Comparison of ENCODE assay signal across 8 cellular contexts in genomic region chrX:15299945-15300851, GRCh38. TPM values are rescaled to one million over a fixed set of nuclear protein-coding genes. Genes with fewer than 3 reads are reported as not detected.
DNase-seq lines count a peak whose midpoint lies in the region; TF ChIP-seq lines count a peak whose summit lies in the region.

No MANE protein-coding gene starts in this region.

- DNase-seq in NCI-H82 (lab: John Stamatoyannopoulos, UW) (peak; percentile 2), NCI-H82 treated with DMSO at 0.1 percent for 48 hours (lab: John Stamatoyannopoulos, UW; ENCODE audit: unreplicated experiment) (no peak), NCI-H69 (lab: John Stamatoyannopoulos, UW) (peak; percentile 28), epithelial cell of esophagus (ENCODE audit: low read depth) (peak; percentile 8), pulmonary artery endothelial cell (ENCODE audit: low read depth, low spot score) (peak; percentile 7), islet precursor cell (no peak)
- DNase-seq in stimulated activated CD4-positive, alpha-beta T cell treated with anti-CD3 and anti-CD28 coated beads, Interleukin-12 subunit alpha, Interleukin-12 subunit beta, amount 100 ng/mL, for 4 hours = no peak
- DNase-seq in activated CD4-positive, alpha-beta memory T cell treated with anti-CD3 and anti-CD28 coated beads for 36 hours = no peak

- POLR2A ChIA-PET in activated CD4-positive, alpha-beta memory T cell treated with anti-CD3 and anti-CD28 coated beads for 36 hours (lab: Charles Lee) = no interaction called here

- H3K9me3 Mint-ChIP-seq in activated CD4-positive, alpha-beta memory T cell treated with anti-CD3 and anti-CD28 coated beads for 36 hours = no peaks in the 10 kb centered on the region

- H3K36me3 Mint-ChIP-seq in activated CD4-positive, alpha-beta memory T cell treated with anti-CD3 and anti-CD28 coated beads for 36 hours = no peaks in the 10 kb centered on the region

- CTCF ChIA-PET in activated CD4-positive, alpha-beta memory T cell treated with anti-CD3 and anti-CD28 coated beads for 36 hours (lab: Charles Lee) = interaction anchor here (1.0 to 1.5 kb wide), 3 partner anchors 11 to 168 kb away, joined by 3 to 7 read pairs (median 6); no protein-coding TSS in a partner anchor

- H3K4me1 Mint-ChIP-seq in activated CD4-positive, alpha-beta memory T cell treated with anti-CD3 and anti-CD28 coated beads for 36 hours (ENCODE audit: low read depth) = peaks cover 8% of the 10 kb centered on the region

- no peak overlapping the region for H3K27ac Mint-ChIP-seq in activated CD4-positive, alpha-beta memory T cell treated with anti-CD3 and anti-CD28 coated beads for 36 hours

- no peak overlapping the region for H3K4me3 Mint-ChIP-seq in activated CD4-positive, alpha-beta memory T cell treated with anti-CD3 and anti-CD28 coated beads for 36 hours

- no peak overlapping the region for H3K4me3 ChIP-seq in epithelial cell of esophagus (ENCODE audit: low read length)

- intact Hi-C loops in activated CD4-positive, alpha-beta memory T cell treated with anti-CD3 and anti-CD28 coated beads for 36 hours (cut with micrococcal nuclease) = loop anchor here (1.0 kb wide), 1 partner anchor 35 kb away; the partner anchor contains the start of gene PIGA

- peak; percentile 39 for TF ChIP-seq CTCF in epithelial cell of esophagus (IDR thresholded peaks at IDR 0.05; ENCODE audit: insufficient read depth, low read depth, low read length, missing control alignments)

- no peaks in the 10 kb centered on the region for H3K27me3 Mint-ChIP-seq in activated CD4-positive, alpha-beta memory T cell treated with anti-CD3 and anti-CD28 coated beads for 36 hours

RNA-seq across cellular contexts. Expression of gene ASB11, which starts 15.2 kb away (rescaled TPM):
- not detected in 2 replicates for total RNA-seq in pulmonary artery endothelial cell
- total RNA-seq in activated CD4-positive, alpha-beta memory T cell treated with anti-CD3 and anti-CD28 coated beads for 36 hours = not detected

RNA-seq across cellular contexts. Expression of gene ASB9, which starts 30.3 kb away (rescaled TPM):
- 9.2 and 21.0 TPM in 2 replicates for total RNA-seq in pulmonary artery endothelial cell
- total RNA-seq in activated CD4-positive, alpha-beta memory T cell treated with anti-CD3 and anti-CD28 coated beads for 36 hours = under 1 TPM; 0.43 to 0.48 TPM

RNA-seq across cellular contexts. Expression of gene PIGA, which starts 35.1 kb away (rescaled TPM):
- 10.9 and 13.8 TPM in 2 replicates for total RNA-seq in pulmonary artery endothelial cell
- 10 to 100 TPM; 31.1 to 36.7 TPM for total RNA-seq in activated CD4-positive, alpha-beta memory T cell treated with anti-CD3 and anti-CD28 coated beads for 36 hours

Comparison
In these comparisons a context has a peak if more than half of its experiments do, and no peak if none do; other contexts are left out.
1. DNase-seq: peak in NCI-H82 (single experiment), NCI-H69 (single experiment), epithelial cell of esophagus (single experiment) and pulmonary artery endothelial cell (single experiment); none in NCI-H82 treated with DMSO at 0.1 percent for 48 hours (single experiment), islet precursor cell (single experiment), stimulated activated CD4-positive, alpha-beta T cell treated with anti-CD3 and anti-CD28 coated beads, Interleukin-12 subunit alpha, Interleukin-12 subunit beta, amount 100 ng/mL, for 4 hours (single experiment) and activated CD4-positive, alpha-beta memory T cell treated with anti-CD3 and anti-CD28 coated beads for 36 hours (single experiment).